Comparison of ENCODE assay signal across 36 cellular contexts in the genomic region with DNA sequence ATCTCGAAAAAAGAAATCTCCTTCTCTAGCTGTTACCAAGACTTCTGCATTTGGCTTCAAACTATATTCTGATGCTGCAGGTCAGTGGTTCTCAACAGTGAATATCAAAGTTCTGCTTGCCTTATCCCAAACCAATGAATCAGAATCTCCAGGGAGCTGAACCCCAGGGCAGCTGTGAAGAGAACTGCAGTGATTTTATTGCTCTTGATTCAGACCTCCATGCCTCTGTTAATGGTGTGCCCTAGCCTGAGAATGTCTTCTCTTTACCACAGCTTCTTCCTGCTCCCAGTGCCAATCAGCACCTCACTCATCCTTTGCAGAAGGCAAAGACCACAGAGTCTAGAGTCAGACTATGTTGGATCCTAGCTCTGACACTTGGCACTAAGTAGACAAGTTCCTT. TPM values are rescaled to one million over a fixed set of nuclear protein-coding genes. Genes with fewer than 3 reads are reported as not detected.
"Had no signal": no experiment of that assay in that cellular context is flagged by ENCODE, and none has a peak within 500 bp of the region (broad histone marks: within the 10 kb centered on the region; RNA-seq: fewer than 3 reads in every experiment).

No MANE protein-coding gene starts in this region.

- H3K79me2 ChIP-seq: parathyroid adenoma had no signal

- H2AFZ ChIP-seq: parathyroid adenoma had no signal

- DNase-seq: activated CD4-positive, alpha-beta T cell treated with anti-CD3 and anti-CD28 coated beads for 1 hour; activated CD4-positive, alpha-beta T cell treated with anti-CD3 and anti-CD28 coated beads, Interleukin-2, amount 10 ng/mL, durations not matched to agents 7 days and 5 days; activated CD8-positive, alpha-beta memory T cell treated with anti-CD3 and anti-CD28 coated beads, Interleukin-2, amount 10 ng/mL, durations not matched to agents 7 days and 5 days; activated CD8-positive, alpha-beta T cell treated with anti-CD3 and anti-CD28 coated beads, Interleukin-2, amount 10 ng/mL, durations not matched to agents 7 days and 5 days; activated naive CD4-positive, alpha-beta T cell; activated T-cell treated with anti-CD3 and anti-CD28 coated beads, Interleukin-2, amount 50 U/mL, for 48 hours; effector CD8-positive, alpha-beta T cell; esophagus squamous epithelium; foreskin fibroblast; head of caudate nucleus; hippocampal formation; left cardiac atrium; left ventricle myocardium superior; mucosa of descending colon; nucleus accumbens; psoas muscle; sigmoid colon; stimulated activated CD4-positive, alpha-beta T cell treated with anti-CD3 and anti-CD28 coated beads, Interleukin-15, amount 100 ng/mL, for 24 hours; stimulated activated CD4-positive, alpha-beta T cell treated with anti-CD3 and anti-CD28 coated beads, Interleukin-2, amount 100 ng/mL, for 24 hours; stimulated activated naive CD4-positive, alpha-beta T cell; T1000 had no signal

- H3K9me3 ChIP-seq: breast epithelium, esophagus squamous epithelium, mucosa of descending colon, psoas muscle, sigmoid colon, tibial nerve had no signal

- H3K4me3 ChIP-seq: breast epithelium, esophagus squamous epithelium, mucosa of descending colon, psoas muscle, sigmoid colon, tibial nerve had no signal

- H3K4me1 ChIP-seq: breast epithelium, parathyroid adenoma, psoas muscle, sigmoid colon had no signal

- H3K27me3 Mint-ChIP-seq: activated CD4-positive, alpha-beta T cell treated with anti-CD3 and anti-CD28 coated beads, Interleukin-2, amount 10 ng/mL, durations not matched to agents 7 days and 5 days; activated CD8-positive, alpha-beta memory T cell treated with anti-CD3 and anti-CD28 coated beads, Interleukin-2, amount 10 ng/mL, durations not matched to agents 7 days and 5 days; central memory CD8-positive, alpha-beta T cell had no signal

- ATAC-seq: activated CD8-positive, alpha-beta memory T cell treated with anti-CD3 and anti-CD28 coated beads, Interleukin-2, amount 10 ng/mL, durations not matched to agents 7 days and 5 days; activated CD8-positive, alpha-beta T cell treated with anti-CD3 and anti-CD28 coated beads, Interleukin-2, amount 10 ng/mL, durations not matched to agents 7 days and 5 days; activated naive CD4-positive, alpha-beta T cell treated with anti-CD3 and anti-CD28 coated beads, Interleukin-2, amount 50 U/mL, for 72 hours; left cardiac atrium; left ventricle myocardium superior; mucosa of descending colon; psoas muscle had no signal

- H3K27me3 ChIP-seq: breast epithelium, esophagus squamous epithelium, sigmoid colon, tibial nerve had no signal

- FAIRE-seq: colon, endometrium, keratinocyte had no signal

- H3K4me1 Mint-ChIP-seq: activated CD4-positive, alpha-beta T cell treated with anti-CD3 and anti-CD28 coated beads, Interleukin-2, amount 10 ng/mL, durations not matched to agents 7 days and 5 days had no signal

- H3K27ac Mint-ChIP-seq: activated CD4-positive, alpha-beta T cell treated with anti-CD3 and anti-CD28 coated beads, Interleukin-2, amount 10 ng/mL, durations not matched to agents 7 days and 5 days; activated CD8-positive, alpha-beta memory T cell treated with anti-CD3 and anti-CD28 coated beads, Interleukin-2, amount 10 ng/mL, durations not matched to agents 7 days and 5 days; activated CD8-positive, alpha-beta T cell treated with anti-CD3 and anti-CD28 coated beads, Interleukin-2, amount 10 ng/mL, durations not matched to agents 7 days and 5 days; nephron had no signal

- H3K9ac ChIP-seq: parathyroid adenoma had no signal

- H3K27ac ChIP-seq: breast epithelium, epithelial cell of prostate, esophagus squamous epithelium, parathyroid adenoma, psoas muscle, sigmoid colon, tibial nerve had no signal

- H3K4me3 Mint-ChIP-seq: activated CD4-positive, alpha-beta T cell treated with anti-CD3 and anti-CD28 coated beads, Interleukin-2, amount 10 ng/mL, durations not matched to agents 7 days and 5 days; activated CD8-positive, alpha-beta memory T cell treated with anti-CD3 and anti-CD28 coated beads, Interleukin-2, amount 10 ng/mL, durations not matched to agents 7 days and 5 days; activated CD8-positive, alpha-beta T cell treated with anti-CD3 and anti-CD28 coated beads, Interleukin-2, amount 10 ng/mL, durations not matched to agents 7 days and 5 days; central memory CD8-positive, alpha-beta T cell; nephron had no signal

- H3K9me3 Mint-ChIP-seq: activated CD4-positive, alpha-beta T cell treated with anti-CD3 and anti-CD28 coated beads, Interleukin-2, amount 10 ng/mL, durations not matched to agents 7 days and 5 days; activated naive CD4-positive, alpha-beta T cell treated with anti-CD3 and anti-CD28 coated beads, Interleukin-2, amount 50 U/mL, for 72 hours; central memory CD8-positive, alpha-beta T cell had no signal

RNA-seq across cellular contexts. Expression of a gene that starts 46.2 kb away (rescaled TPM):
- total RNA-seq: activated CD4-positive, alpha-beta T cell treated with anti-CD3 and anti-CD28 coated beads, Interleukin-2, amount 10 ng/mL, durations not matched to agents 7 days and 5 days; activated CD8-positive, alpha-beta memory T cell treated with anti-CD3 and anti-CD28 coated beads, Interleukin-2, amount 10 ng/mL, durations not matched to agents 7 days and 5 days; activated CD8-positive, alpha-beta T cell treated with anti-CD3 and anti-CD28 coated beads, Interleukin-2, amount 10 ng/mL, durations not matched to agents 7 days and 5 days; activated naive CD4-positive, alpha-beta T cell treated with anti-CD3 and anti-CD28 coated beads, Interleukin-2, amount 50 U/mL, for 72 hours; breast epithelium; dermis microvascular lymphatic vessel endothelial cell; esophagus squamous epithelium; left cardiac atrium; left ventricle myocardium superior; lung microvascular endothelial cell; mesenteric fat pad; mucosa of descending colon; sigmoid colon; T-helper 1 cell treated with Interleukin-12 subunit alpha and Interleukin-12 subunit beta and Interleukin-4 antibody, amounts not matched to agents 30 ng/mL and 1 ng/mL, for 36 hours; tibial nerve had no signal
- polyA plus RNA-seq: keratinocyte, sigmoid colon, urinary bladder had no signal
